In the genomic region with DNA sequence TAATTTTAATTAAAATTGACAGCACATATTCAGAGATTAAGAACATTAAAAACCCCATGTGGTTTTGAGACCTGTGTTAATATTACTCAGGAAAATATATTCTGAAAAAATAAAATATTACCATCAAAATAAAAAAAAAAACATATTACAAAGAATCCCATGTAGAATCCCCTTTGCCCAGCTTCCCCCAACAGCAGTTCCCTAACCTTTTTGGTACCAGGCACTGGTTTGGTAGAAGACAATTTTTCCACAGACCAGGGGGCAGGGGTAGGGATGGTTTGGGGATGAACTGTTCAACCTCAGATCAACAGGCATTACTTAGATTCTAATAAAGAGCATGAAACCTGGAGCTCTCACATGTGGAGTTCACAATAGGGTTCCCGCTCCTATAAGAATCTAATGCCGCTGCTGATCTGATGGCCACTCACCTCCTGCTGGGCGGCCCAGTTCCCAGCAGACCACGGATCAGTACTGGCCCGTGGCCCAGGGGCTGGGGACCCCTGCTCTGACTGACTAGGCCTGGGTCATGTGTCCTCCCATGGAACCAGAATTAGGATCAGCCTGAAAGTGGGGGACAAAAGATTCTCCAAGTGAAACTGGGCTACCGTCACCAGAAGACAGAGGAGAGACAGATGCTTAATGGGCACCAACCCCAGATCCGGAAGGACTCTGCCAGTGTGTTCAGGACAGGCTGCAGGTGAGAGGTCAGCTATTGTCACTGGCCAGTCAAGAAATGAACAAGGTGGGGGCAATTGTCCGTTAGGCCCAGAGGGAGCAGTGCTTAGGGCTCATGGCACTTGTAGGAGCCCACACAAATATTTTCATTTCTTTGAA, we compare ENCODE assay signal across 27 cellular contexts.
"Had no signal": no experiment of that assay in that cellular context is flagged by ENCODE, and none has a peak within 500 bp of the region (broad histone marks: within the 10 kb centered on the region; RNA-seq: fewer than 3 reads in every experiment).

No MANE protein-coding gene starts in this region.

- H3K4me1 ChIP-seq: foreskin keratinocyte, gastroesophageal sphincter, heart left ventricle, pancreas, right atrium auricular region, suprapubic skin, upper lobe of right lung, vagina had no signal

- H3K9me3 ChIP-seq: colonic mucosa, heart left ventricle, neutrophil, pancreas, prostate gland, right atrium auricular region, suprapubic skin, transverse colon, upper lobe of right lung, vagina had no signal

- ATAC-seq: foreskin keratinocyte; gastroesophageal sphincter; heart left ventricle; left lobe of liver; natural killer cell; pancreas; sciatic nerve; stimulated activated naive B cell treated with anti-CD40 and anti-IgM and Interleukin-4, amounts not matched to agents 10 μg/mL and 1 μg/mL and 100 μg/mL, for 72 hours; upper lobe of right lung had no signal

- H3K27ac ChIP-seq: colonic mucosa, epithelial cell of prostate, esophagus muscularis mucosa, foreskin keratinocyte, gastroesophageal sphincter, heart left ventricle, hepatocyte, neutrophil, pancreas, prostate gland, right atrium auricular region, suprapubic skin, transverse colon, upper lobe of right lung, vagina had no signal

- H3K36me3 Mint-ChIP-seq: natural killer cell; stimulated activated naive B cell treated with anti-CD40 and anti-IgM and Interleukin-4, amounts not matched to agents 10 μg/mL and 1 μg/mL and 100 μg/mL, for 72 hours had no signal

- H3K27me3 ChIP-seq: colonic mucosa, esophagus muscularis mucosa, heart left ventricle, hepatocyte, pancreas, right atrium auricular region, transverse colon, upper lobe of right lung, vagina had no signal

- H3K9me3 Mint-ChIP-seq: dendritic cell treated with granulocyte-macrophage colony-stimulating factor and Interleukin-4, amounts not matched to agents 40 ng/mL and 50 ng/mL, for 4 days; natural killer cell; stimulated activated naive CD8-positive, alpha-beta T cell treated with anti-CD3 and anti-CD28 coated beads, Interleukin-15, Interleukin-2, amounts not matched to agents 100 ng/mL and 50 ng/mL, for 24 hours had no signal

- H3K4me1 Mint-ChIP-seq: endodermal cell; natural killer cell; stimulated activated naive B cell treated with anti-CD40 and anti-IgM and Interleukin-4, amounts not matched to agents 10 μg/mL and 1 μg/mL and 100 μg/mL, for 72 hours had no signal

- DNase-seq: colonic mucosa; effector CD8-positive, alpha-beta T cell; endodermal cell; foreskin keratinocyte; heart left ventricle; kidney; mammary epithelial cell; mesendoderm; natural killer cell; stimulated activated CD4-positive, alpha-beta T cell treated with anti-CD3 and anti-CD28 coated beads, Interleukin-4, amount 100 ng/mL, for 4 hours; stimulated activated naive B cell treated with anti-CD40 and anti-IgM and Interleukin-4, amounts not matched to agents 10 μg/mL and 1 μg/mL and 100 μg/mL, for 72 hours; transverse colon; upper lobe of right lung had no signal

- H3K36me3 ChIP-seq: colonic mucosa, esophagus muscularis mucosa, gastroesophageal sphincter, heart left ventricle, neutrophil, pancreas, prostate gland, right atrium auricular region, suprapubic skin, transverse colon, upper lobe of right lung, vagina had no signal

- H3K27ac Mint-ChIP-seq: dendritic cell treated with granulocyte-macrophage colony-stimulating factor and Interleukin-4, amounts not matched to agents 40 ng/mL and 50 ng/mL, for 4 days; endodermal cell; natural killer cell; stimulated activated naive B cell treated with anti-CD40 and anti-IgM and Interleukin-4, amounts not matched to agents 10 μg/mL and 1 μg/mL and 100 μg/mL, for 72 hours; stimulated activated naive CD8-positive, alpha-beta T cell treated with anti-CD3 and anti-CD28 coated beads, Interleukin-15, Interleukin-2, amounts not matched to agents 100 ng/mL and 50 ng/mL, for 24 hours had no signal

- H3K4me3 ChIP-seq: colonic mucosa, esophagus muscularis mucosa, gastroesophageal sphincter, heart left ventricle, hepatocyte, pancreas, prostate gland, right atrium auricular region, suprapubic skin, transverse colon, upper lobe of right lung, vagina had no signal

- H3K4me3 Mint-ChIP-seq: dendritic cell treated with granulocyte-macrophage colony-stimulating factor and Interleukin-4, amounts not matched to agents 40 ng/mL and 50 ng/mL, for 4 days; endodermal cell; natural killer cell; stimulated activated naive B cell treated with anti-CD40 and anti-IgM and Interleukin-4, amounts not matched to agents 10 μg/mL and 1 μg/mL and 100 μg/mL, for 72 hours; stimulated activated naive CD8-positive, alpha-beta T cell treated with anti-CD3 and anti-CD28 coated beads, Interleukin-15, Interleukin-2, amounts not matched to agents 100 ng/mL and 50 ng/mL, for 24 hours had no signal
